37 cellular contexts compared by ENCODE assay signal in the genomic region with DNA sequence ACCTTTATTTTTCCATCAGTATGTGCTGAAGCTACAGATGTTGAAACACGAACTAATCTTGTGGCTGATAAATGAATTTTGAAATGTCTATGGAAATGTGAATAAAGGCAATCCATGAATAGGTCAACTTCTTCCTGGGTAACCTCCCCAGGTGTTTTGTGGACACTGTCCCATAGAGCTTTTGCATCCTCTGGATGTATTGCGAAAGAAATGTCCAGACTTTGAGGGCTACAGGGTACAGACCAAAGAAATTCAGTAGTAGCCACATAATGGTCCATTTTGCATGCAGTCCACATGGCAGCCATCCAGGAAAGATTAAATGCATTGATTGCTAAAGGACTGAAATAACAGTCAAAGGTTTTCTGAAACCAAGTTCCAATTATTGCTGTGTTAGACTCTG.
"Had no signal": no experiment of that assay in that cellular context is flagged by ENCODE, and none has a peak within 500 bp of the region (broad histone marks: within the 10 kb centered on the region; RNA-seq: fewer than 3 reads in every experiment).

No MANE protein-coding gene starts in this region.

- H3K27ac ChIP-seq: brain microvascular endothelial cell, KMS-11, PC-9, RWPE1, VCaP had no signal

- DNase-seq: activated B cell treated with CpG ODN at 0.5 μM for 24 hours; activated CD4-positive, alpha-beta memory T cell treated with anti-CD3 and anti-CD28 coated beads for 36 hours; activated CD4-positive, alpha-beta T cell treated with anti-CD3 and anti-CD28 coated beads for 4 hours; activated CD4-positive, alpha-beta T cell treated with anti-CD3 and anti-CD28 coated beads, Interleukin-2, amount 50 U/mL, for 1 hour; activated CD4-positive, CD25-positive, alpha-beta regulatory T cell treated with anti-CD3 and anti-CD28 coated beads, Interleukin-2, amount 50 U/mL, for 72 hours; activated effector memory CD4-positive, alpha-beta T cell treated with anti-CD3 and anti-CD28 coated beads, Interleukin-2, amount 50 U/mL, for 16 hours; activated naive CD4-positive, alpha-beta T cell; activated naive CD4-positive, alpha-beta T cell treated with anti-CD3 and anti-CD28 coated beads, Interleukin-2, amount 50 U/mL, for 16 hours; activated naive CD8-positive, alpha-beta T cell treated with anti-CD3 and anti-CD28 coated beads for 36 hours; activated T-cell treated with anti-CD3 and anti-CD28 coated beads, Interleukin-2, amount 50 U/mL, for 1 hour; activated T-cell treated with anti-CD3 and anti-CD28 coated beads, Interleukin-2, amount 50 U/mL, for 72 hours; brain microvascular endothelial cell; central memory CD4-positive, alpha-beta T cell; MM.1S; MV-4-11; NCI-H1092; NCI-H1436 treated with DMSO at 0.1 percent for 48 hours; NCI-H1694 treated with DMSO at 0.1 percent for 48 hours; NCI-H2029; NCI-H345; NCI-H524 treated with DMSO at 0.1 percent for 48 hours; NCI-H774; NK-92 treated with Interleukin-12 subunit alpha and Interleukin-12 subunit beta, amount 100 ng/mL, for 24 hours; PC-9; SIG-M5; SW 1271; T-helper 1 cell; T-helper 2 cell; T-helper 9 cell had no signal

- FAIRE-seq: astrocyte, RCC 7860 had no signal

- H2AFZ ChIP-seq: PC-9 had no signal

- ATAC-seq: activated T-cell treated with anti-CD3 and anti-CD28 coated beads, Interleukin-2, amount 50 U/mL, for 72 hours; activated T-helper 17 cell treated with anti-CD3 and anti-CD28 coated beads, Interleukin-2, amount 50 U/mL, for 72 hours; Right ventricle myocardium inferior; SK-N-SH treated with all-trans-retinoic acid at 6 μM for 48 hours had no signal

- H3K4me2 ChIP-seq: KMS-11, PC-9 had no signal

- H3K4me3 ChIP-seq: PC-9 had no signal

- H3K27me3 ChIP-seq: brain microvascular endothelial cell had no signal

- H3K9ac ChIP-seq: KMS-11 had no signal
